Comparison of ENCODE assay signal across 21 cellular contexts in genomic region chr2:216281316-216281715, GRCh38.
"Had no signal": no experiment of that assay in that cellular context is flagged by ENCODE, and none has a peak within 500 bp of the region (broad histone marks: within the 10 kb centered on the region; RNA-seq: fewer than 3 reads in every experiment).

No MANE protein-coding gene starts in this region.

- ATAC-seq: activated CD4-positive, CD25-positive, alpha-beta regulatory T cell treated with anti-CD3 and anti-CD28 coated beads, Interleukin-2, amount 50 U/mL, for 24 hours; activated naive CD8-positive, alpha-beta T cell treated with anti-CD3 and anti-CD28 coated beads, Interleukin-2, amount 50 U/mL, for 24 hours; gastroesophageal sphincter; left colon; naive thymus-derived CD8-positive, alpha-beta T cell had no signal

- H3K4me3 Mint-ChIP-seq: activated naive CD4-positive, alpha-beta T cell treated with anti-CD3 and anti-CD28 coated beads for 36 hours; activated naive CD8-positive, alpha-beta T cell treated with anti-CD3 and anti-CD28 coated beads, Interleukin-2, amount 50 U/mL, for 24 hours; naive thymus-derived CD8-positive, alpha-beta T cell had no signal

- H3K36me3 ChIP-seq: breast epithelium, gastroesophageal sphincter, right atrium auricular region, transverse colon had no signal

- H3K27me3 Mint-ChIP-seq: activated naive CD8-positive, alpha-beta T cell treated with anti-CD3 and anti-CD28 coated beads, Interleukin-2, amount 50 U/mL, for 24 hours; naive thymus-derived CD8-positive, alpha-beta T cell had no signal

- H3K4me3 ChIP-seq: breast epithelium, gastroesophageal sphincter, lung, right atrium auricular region, transverse colon had no signal

- DNase-seq: activated naive CD4-positive, alpha-beta T cell treated with anti-CD3 and anti-CD28 coated beads for 36 hours; activated naive CD8-positive, alpha-beta T cell treated with anti-CD3 and anti-CD28 coated beads, Interleukin-2, amount 50 U/mL, for 24 hours; activated T-cell treated with anti-CD3 and anti-CD28 coated beads for 4 hours; aorta; erythroblast; left colon; naive thymus-derived CD8-positive, alpha-beta T cell; nucleus accumbens; small intestine; stimulated activated CD4-positive, alpha-beta T cell treated with anti-CD3 and anti-CD28 coated beads, Interleukin-4, amount 100 ng/mL, for 24 hours; stimulated activated naive CD4-positive, alpha-beta T cell; substantia nigra; transverse colon had no signal

- FAIRE-seq: islet of Langerhans, small intestine had no signal

- H3K27me3 ChIP-seq: breast epithelium, right atrium auricular region, transverse colon had no signal

- H3K4me1 ChIP-seq: breast epithelium, right atrium auricular region, transverse colon had no signal

- H3K27ac Mint-ChIP-seq: activated naive CD4-positive, alpha-beta T cell treated with anti-CD3 and anti-CD28 coated beads for 36 hours; activated naive CD8-positive, alpha-beta T cell treated with anti-CD3 and anti-CD28 coated beads, Interleukin-2, amount 50 U/mL, for 24 hours; activated T-helper 2 cell treated with anti-CD3 and anti-CD28 coated beads, Interferon-gamma antibody, Interleukin-2, Interleukin-4, amounts not matched to agents 10 μg/mL and 5 μg/mL and 100 μg/mL, durations not matched to agents 14 hours and 24 hours and 36 hours; progenitor cell of endocrine pancreas had no signal

- H3K4me1 Mint-ChIP-seq: activated naive CD8-positive, alpha-beta T cell treated with anti-CD3 and anti-CD28 coated beads, Interleukin-2, amount 50 U/mL, for 24 hours had no signal

- H3K9me3 ChIP-seq: breast epithelium, gastroesophageal sphincter, right atrium auricular region, transverse colon had no signal

- H3K9me3 Mint-ChIP-seq: activated naive CD4-positive, alpha-beta T cell treated with anti-CD3 and anti-CD28 coated beads for 36 hours; activated naive CD8-positive, alpha-beta T cell treated with anti-CD3 and anti-CD28 coated beads, Interleukin-2, amount 50 U/mL, for 24 hours; activated T-helper 2 cell treated with anti-CD3 and anti-CD28 coated beads, Interferon-gamma antibody, Interleukin-2, Interleukin-4, amounts not matched to agents 10 μg/mL and 5 μg/mL and 100 μg/mL, durations not matched to agents 14 hours and 24 hours and 36 hours; naive thymus-derived CD8-positive, alpha-beta T cell had no signal

- H3K27ac ChIP-seq: breast epithelium, gastroesophageal sphincter, right atrium auricular region, transverse colon had no signal
